ENCODE assay signal across 20 cellular contexts in the genomic region with DNA sequence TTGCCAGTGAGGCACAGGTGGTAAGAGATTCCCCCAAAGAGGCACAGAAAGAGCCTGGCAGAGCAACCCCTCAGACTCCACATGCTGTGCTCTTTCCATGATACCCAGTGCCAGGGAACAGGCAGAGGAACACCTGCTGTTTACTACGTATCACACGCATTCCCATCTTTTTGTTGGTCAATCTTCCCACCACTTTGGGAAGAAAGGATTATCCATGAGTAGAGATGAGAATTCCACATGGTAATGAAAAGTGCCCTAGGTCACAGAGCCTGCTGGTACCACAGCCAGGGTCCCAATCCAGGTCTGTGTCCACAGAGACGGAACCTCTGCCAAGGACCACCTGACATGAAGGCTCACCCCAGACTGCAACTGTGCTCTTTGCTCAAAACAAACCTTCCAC.
DNase-seq lines count a peak whose midpoint lies in the region; ATAC-seq and TF ChIP-seq lines count a peak whose summit lies in the region.
"Had no signal": no experiment of that assay in that cellular context is flagged by ENCODE, and none has a peak within 500 bp of the region (broad histone marks: within the 10 kb centered on the region; RNA-seq: fewer than 3 reads in every experiment).

No MANE protein-coding gene starts in this region.

- H2AFZ ChIP-seq in GM23338 = no peak overlapping the region

- no peaks in the 10 kb centered on the region for H3K27me3 ChIP-seq in GM23338 (ENCODE audit: insufficient read depth)

- no peaks in the 10 kb centered on the region for H3K36me3 ChIP-seq in GM23338 (ENCODE audit: insufficient read depth)

- POLR2A ChIA-PET in activated CD8-positive, alpha-beta T cell treated with anti-CD3 and anti-CD28 coated beads for 36 hours (lab: Charles Lee) = no interaction called here

- no peaks in the 10 kb centered on the region for H3K9me2 ChIP-seq in GM23338 (ENCODE audit: insufficient read depth)

- ATAC-seq in GM23338 = no peak
- no peak for ATAC-seq in activated CD8-positive, alpha-beta T cell treated with anti-CD3 and anti-CD28 coated beads for 36 hours
- ATAC-seq: A549; CD8-positive, alpha-beta T cell had no signal

- no peak overlapping the region for H3K4me3 Mint-ChIP-seq in GM23338
- H3K4me3 Mint-ChIP-seq in activated CD8-positive, alpha-beta T cell treated with anti-CD3 and anti-CD28 coated beads for 36 hours = no peak overlapping the region
- H3K4me3 Mint-ChIP-seq: CD14-positive monocyte; CD8-positive, alpha-beta T cell; HFFc6 had no signal

- H3K27ac Mint-ChIP-seq in GM23338 = peak overlapping the region; percentile 59
- no peak overlapping the region for H3K27ac Mint-ChIP-seq in activated CD8-positive, alpha-beta T cell treated with anti-CD3 and anti-CD28 coated beads for 36 hours
- H3K27ac Mint-ChIP-seq: CD14-positive monocyte; CD8-positive, alpha-beta T cell; HFFc6 had no signal

- in situ Hi-C loops in G401 (cut with HindIII; ENCODE audit: low sequenced_read_pairs) = no loop called here

- intact Hi-C loops in activated CD8-positive, alpha-beta T cell treated with anti-CD3 and anti-CD28 coated beads for 36 hours (cut with micrococcal nuclease) = no loop called here

- peaks cover 14% of the 10 kb centered on the region; the same call in 1 of the 3 replicates for H3K36me3 Mint-ChIP-seq in GM23338 (ENCODE audit: low read depth)
- no peaks in the 10 kb centered on the region for H3K36me3 Mint-ChIP-seq in activated CD8-positive, alpha-beta T cell treated with anti-CD3 and anti-CD28 coated beads for 36 hours (ENCODE audit: low read depth)
- H3K36me3 Mint-ChIP-seq: CD14-positive monocyte; CD8-positive, alpha-beta T cell had no signal

- H3K27ac ChIP-seq in GM23338 (ENCODE audit: low read depth) = no peak overlapping the region
- H3K27ac ChIP-seq: HL-60 had no signal

- H3K4me3 ChIP-seq in GM23338 = no peak overlapping the region
- H3K4me3 ChIP-seq: A549 had no signal

- H3K9me3 Mint-ChIP-seq in GM23338 = no peaks in the 10 kb centered on the region
- no peaks in the 10 kb centered on the region for H3K9me3 Mint-ChIP-seq in activated CD8-positive, alpha-beta T cell treated with anti-CD3 and anti-CD28 coated beads for 36 hours
- H3K9me3 Mint-ChIP-seq: HFFc6 had no signal

- no peak overlapping the region for H3K4me2 ChIP-seq in GM23338
- H3K4me2 ChIP-seq: A549 had no signal

- TF ChIP-seq CTCF in GM23338 (conservative IDR thresholded peaks at IDR 0.05; ENCODE audit: low read depth in 2 of 2) = no peak
- no peak for TF ChIP-seq CTCF in activated CD8-positive, alpha-beta T cell treated with anti-CD3 and anti-CD28 coated beads for 36 hours (IDR thresholded peaks at IDR 0.05)

- H3K4me1 ChIP-seq in GM23338 (ENCODE audit: insufficient read depth) = peaks cover 5% of the 10 kb centered on the region; the same call in 1 of the 2 replicates

- H3K4me1 Mint-ChIP-seq in GM23338 = peaks cover 20% of the 10 kb centered on the region; the same call in 2 of the 3 replicates
- H3K4me1 Mint-ChIP-seq in activated CD8-positive, alpha-beta T cell treated with anti-CD3 and anti-CD28 coated beads for 36 hours (ENCODE audit: low read depth) = no peaks in the 10 kb centered on the region

- peak; percentile 50 for DNase-seq in G401 (ENCODE audit: low spot score)
- no peak for DNase-seq in GM23338 (ENCODE audit: low spot score)
- DNase-seq in cerebellar cortex (ENCODE audit: low spot score) = peak; percentile 34
- peak; percentile 49 for DNase-seq in myocyte (ENCODE audit: low read depth)
- no peak for DNase-seq in NCI-H1436 treated with DMSO at 0.1 percent for 48 hours (lab: John Stamatoyannopoulos, UW)
- DNase-seq in activated CD8-positive, alpha-beta T cell treated with anti-CD3 and anti-CD28 coated beads for 36 hours = no peak
- no peak for DNase-seq in SIG-M5 treated with dmso at 0.1 percent for 504 hours (lab: John Stamatoyannopoulos, UW; ENCODE audit: unreplicated experiment)
- no peak for DNase-seq in amniotic stem cell (lab: John Stamatoyannopoulos, UW)
- DNase-seq: CD8-positive, alpha-beta T cell; COR-L47; DMS153; DMS79 treated with DMSO at 0.1 percent for 48 hours; EL; GDM1; GOT3; HCEC 1CT; HFFc6 had no signal

- H3F3A ChIP-seq in GM23338 (replicated peaks; ENCODE audit: low read depth) = no peaks in the 10 kb centered on the region

- peaks cover 9% of the 10 kb centered on the region for H4K20me1 ChIP-seq in GM23338 (replicated peaks; ENCODE audit: insufficient read depth)

- H3K27me3 Mint-ChIP-seq in GM23338 (ENCODE audit: insufficient read depth, low read depth, poor library complexity) = no peaks in the 10 kb centered on the region
- H3K27me3 Mint-ChIP-seq in activated CD8-positive, alpha-beta T cell treated with anti-CD3 and anti-CD28 coated beads for 36 hours = peaks cover 2% of the 10 kb centered on the region

- CTCF ChIA-PET in activated CD8-positive, alpha-beta T cell treated with anti-CD3 and anti-CD28 coated beads for 36 hours (lab: Charles Lee) = no interaction called here

- H3K79me2 ChIP-seq in GM23338 (replicated peaks; ENCODE audit: insufficient read depth) = peaks cover 40% of the 10 kb centered on the region

TF ChIP-seq in GM23338, 12 proteins besides CTCF, POLR2A, EP300 and RAD21 (continues in another document):
- TF ChIP-seq ZNF114 (CRISPR knock-in tag; IDR thresholded peaks at IDR 0.05) (no peak), STAT1 (IDR thresholded peaks at IDR 0.05; ENCODE audit: unreplicated experiment) (no peak), NANOG (IDR thresholded peaks at IDR 0.05; ENCODE audit: borderline replicate concordance) (no peak), POLR2AphosphoS5 (IDR thresholded peaks at IDR 0.05; ENCODE audit: low read depth) (no peak), CREB1 (CRISPR knock-in tag; IDR thresholded peaks at IDR 0.05; ENCODE audit: low read depth) (no peak)
- TF ChIP-seq, protein P1, sequence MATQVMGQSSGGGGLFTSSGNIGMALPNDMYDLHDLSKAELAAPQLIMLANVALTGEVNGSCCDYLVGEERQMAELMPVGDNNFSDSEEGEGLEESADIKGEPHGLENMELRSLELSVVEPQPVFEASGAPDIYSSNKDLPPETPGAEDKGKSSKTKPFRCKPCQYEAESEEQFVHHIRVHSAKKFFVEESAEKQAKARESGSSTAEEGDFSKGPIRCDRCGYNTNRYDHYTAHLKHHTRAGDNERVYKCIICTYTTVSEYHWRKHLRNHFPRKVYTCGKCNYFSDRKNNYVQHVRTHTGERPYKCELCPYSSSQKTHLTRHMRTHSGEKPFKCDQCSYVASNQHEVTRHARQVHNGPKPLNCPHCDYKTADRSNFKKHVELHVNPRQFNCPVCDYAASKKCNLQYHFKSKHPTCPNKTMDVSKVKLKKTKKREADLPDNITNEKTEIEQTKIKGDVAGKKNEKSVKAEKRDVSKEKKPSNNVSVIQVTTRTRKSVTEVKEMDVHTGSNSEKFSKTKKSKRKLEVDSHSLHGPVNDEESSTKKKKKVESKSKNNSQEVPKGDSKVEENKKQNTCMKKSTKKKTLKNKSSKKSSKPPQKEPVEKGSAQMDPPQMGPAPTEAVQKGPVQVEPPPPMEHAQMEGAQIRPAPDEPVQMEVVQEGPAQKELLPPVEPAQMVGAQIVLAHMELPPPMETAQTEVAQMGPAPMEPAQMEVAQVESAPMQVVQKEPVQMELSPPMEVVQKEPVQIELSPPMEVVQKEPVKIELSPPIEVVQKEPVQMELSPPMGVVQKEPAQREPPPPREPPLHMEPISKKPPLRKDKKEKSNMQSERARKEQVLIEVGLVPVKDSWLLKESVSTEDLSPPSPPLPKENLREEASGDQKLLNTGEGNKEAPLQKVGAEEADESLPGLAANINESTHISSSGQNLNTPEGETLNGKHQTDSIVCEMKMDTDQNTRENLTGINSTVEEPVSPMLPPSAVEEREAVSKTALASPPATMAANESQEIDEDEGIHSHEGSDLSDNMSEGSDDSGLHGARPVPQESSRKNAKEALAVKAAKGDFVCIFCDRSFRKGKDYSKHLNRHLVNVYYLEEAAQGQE (IDR thresholded peaks at IDR 0.05; ENCODE audit: unreplicated experiment) = no peak

Comparison
In these comparisons a context has a peak if more than half of its experiments do, and no peak if none do; other contexts are left out.
1. DNase-seq: peak in G401 (single experiment), cerebellar cortex (single experiment) and myocyte (single experiment); none in GM23338 (single experiment), NCI-H1436 treated with DMSO at 0.1 percent for 48 hours (single experiment), activated CD8-positive, alpha-beta T cell treated with anti-CD3 and anti-CD28 coated beads for 36 hours (single experiment), SIG-M5 treated with dmso at 0.1 percent for 504 hours (single experiment) and amniotic stem cell (single experiment).